Comparison of ENCODE assay signal across 22 cellular contexts in genomic region chr9:87540444-87541105, GRCh38.
"Had no signal": no experiment of that assay in that cellular context is flagged by ENCODE, and none has a peak within 500 bp of the region (broad histone marks: within the 10 kb centered on the region; RNA-seq: fewer than 3 reads in every experiment).

No MANE protein-coding gene starts in this region.

- H3K9me3 Mint-ChIP-seq: nephron; stimulated activated naive CD8-positive, alpha-beta T cell treated with anti-CD3 and anti-CD28 coated beads, Interleukin-15, amount 100 ng/mL, for 72 hours had no signal

- H3K27ac Mint-ChIP-seq: nephron; stimulated activated naive CD8-positive, alpha-beta T cell treated with anti-CD3 and anti-CD28 coated beads, Interleukin-15, amount 100 ng/mL, for 72 hours had no signal

- H3K4me1 ChIP-seq: heart right ventricle, parathyroid adenoma, psoas muscle, tibial nerve, upper lobe of right lung had no signal

- ATAC-seq: heart right ventricle; left lobe of liver; psoas muscle; stimulated activated naive CD8-positive, alpha-beta T cell treated with anti-CD3 and anti-CD28 coated beads, Interleukin-15, amount 100 ng/mL, for 72 hours; upper lobe of right lung had no signal

- H3K27me3 ChIP-seq: dorsolateral prefrontal cortex, heart right ventricle, sigmoid colon, testis, tibial nerve, upper lobe of right lung, vagina had no signal

- H3K9ac ChIP-seq: parathyroid adenoma had no signal

- H3K9me3 ChIP-seq: heart right ventricle, psoas muscle, sigmoid colon, testis, tibial nerve, upper lobe of right lung, vagina had no signal

- H2AFZ ChIP-seq: parathyroid adenoma had no signal

- DNase-seq: cerebellar nuclear complex; dorsolateral prefrontal cortex; effector CD8-positive, alpha-beta T cell; heart right ventricle; hypothalamus; islet precursor cell; midbrain; occipital lobe; psoas muscle; retina; sigmoid colon; stimulated activated CD4-positive, alpha-beta T cell treated with anti-CD3 and anti-CD28 coated beads, Interleukin-2, amount 100 ng/mL, for 48 hours; stimulated activated naive CD8-positive, alpha-beta T cell treated with anti-CD3 and anti-CD28 coated beads, Interleukin-15, amount 100 ng/mL, for 72 hours; testis; upper lobe of right lung had no signal

- H3K4me3 Mint-ChIP-seq: nephron; stimulated activated naive CD8-positive, alpha-beta T cell treated with anti-CD3 and anti-CD28 coated beads, Interleukin-15, amount 100 ng/mL, for 72 hours had no signal

- H3K36me3 ChIP-seq: tibial nerve, vagina had no signal

- H3K27ac ChIP-seq: coronary artery, dorsolateral prefrontal cortex, heart right ventricle, parathyroid adenoma, psoas muscle, sigmoid colon, skin epidermis, tibial nerve, upper lobe of right lung, vagina had no signal

- H3K4me3 ChIP-seq: coronary artery, dorsolateral prefrontal cortex, heart right ventricle, psoas muscle, sigmoid colon, skin epidermis, testis, tibial nerve, upper lobe of right lung, vagina had no signal
